ENCODE assay signal across 20 cellular contexts in the genomic region with DNA sequence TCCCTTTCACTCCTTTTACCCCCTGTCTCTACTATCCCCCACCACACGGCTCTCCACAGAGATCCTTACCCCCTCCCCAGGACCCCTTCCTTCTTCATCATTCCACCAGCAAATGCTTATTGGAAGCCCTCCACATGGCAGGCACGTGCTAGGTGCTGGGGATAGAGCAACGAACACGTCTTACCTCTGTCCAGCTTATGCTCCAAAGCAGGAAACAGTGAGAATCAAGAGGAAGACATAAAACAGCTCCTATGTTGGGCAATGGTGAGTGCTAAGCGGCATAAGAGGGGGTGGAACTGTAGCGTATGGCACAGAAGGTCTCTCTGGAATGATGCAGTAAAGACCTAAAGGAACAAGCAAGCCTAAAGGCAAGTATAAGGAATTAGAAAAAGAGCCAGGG.
"Had no signal": no experiment of that assay in that cellular context is flagged by ENCODE, and none has a peak within 500 bp of the region (broad histone marks: within the 10 kb centered on the region; RNA-seq: fewer than 3 reads in every experiment).

No MANE protein-coding gene starts in this region.

- H3K4me3 ChIP-seq: cardiac muscle cell, colonic mucosa, lung, neural progenitor cell, spleen, suprapubic skin, upper lobe of left lung had no signal

- H3K4me3 Mint-ChIP-seq: activated CD4-positive, alpha-beta memory T cell treated with anti-CD3 and anti-CD28 coated beads for 36 hours; effector memory CD8-positive, alpha-beta T cell; immature natural killer cell; neural progenitor cell; stimulated activated naive B cell treated with anti-CD40 and anti-IgM and Interleukin-4, amounts not matched to agents 10 μg/mL and 1 μg/mL and 100 μg/mL, for 72 hours had no signal

- H3K27ac ChIP-seq: cardiac muscle cell, colonic mucosa, neural progenitor cell, parathyroid adenoma, spleen, suprapubic skin, upper lobe of left lung, VCaP had no signal

- H3K36me3 ChIP-seq: cardiac muscle cell, colonic mucosa, neural progenitor cell, spleen, suprapubic skin, upper lobe of left lung had no signal

- H3K9me3 Mint-ChIP-seq: immature natural killer cell had no signal

- H3K9ac ChIP-seq: neural progenitor cell, parathyroid adenoma had no signal

- DNase-seq: activated CD4-positive, alpha-beta memory T cell treated with anti-CD3 and anti-CD28 coated beads for 36 hours; activated gamma-delta T cell treated with Interleukin-2 at 50 U/mL for 16 hours; activated T-cell treated with anti-CD3 and anti-CD28 coated beads, Interleukin-2, amount 50 U/mL, for 48 hours; colonic mucosa; effector memory CD8-positive, alpha-beta T cell; glutamatergic neuron; immature natural killer cell; left cardiac atrium; midbrain; spleen; stimulated activated CD4-positive, alpha-beta T cell treated with anti-CD3 and anti-CD28 coated beads, Interleukin-1b, Interleukin-23, amount 100 ng/mL, for 48 hours; stimulated activated naive B cell treated with anti-CD40 and anti-IgM and Interleukin-4, amounts not matched to agents 10 μg/mL and 1 μg/mL and 100 μg/mL, for 72 hours; T-helper 9 cell had no signal

- H3K36me3 Mint-ChIP-seq: activated CD4-positive, alpha-beta memory T cell treated with anti-CD3 and anti-CD28 coated beads for 36 hours; immature natural killer cell; neural progenitor cell had no signal

- H3K27ac Mint-ChIP-seq: activated CD4-positive, alpha-beta memory T cell treated with anti-CD3 and anti-CD28 coated beads for 36 hours; neural progenitor cell; stimulated activated naive B cell treated with anti-CD40 and anti-IgM and Interleukin-4, amounts not matched to agents 10 μg/mL and 1 μg/mL and 100 μg/mL, for 72 hours had no signal

- H3K27me3 Mint-ChIP-seq: activated CD4-positive, alpha-beta memory T cell treated with anti-CD3 and anti-CD28 coated beads for 36 hours; effector memory CD8-positive, alpha-beta T cell; stimulated activated naive B cell treated with anti-CD40 and anti-IgM and Interleukin-4, amounts not matched to agents 10 μg/mL and 1 μg/mL and 100 μg/mL, for 72 hours had no signal

- H3K4me2 ChIP-seq: neural progenitor cell had no signal

- H3K4me1 ChIP-seq: colonic mucosa, parathyroid adenoma, upper lobe of left lung had no signal

- H3K27me3 ChIP-seq: cardiac muscle cell, colonic mucosa, neural progenitor cell, spleen, suprapubic skin, upper lobe of left lung had no signal

- H3K9me3 ChIP-seq: colonic mucosa, suprapubic skin, upper lobe of left lung had no signal
